In genomic region chr5:168528521-168529360, GRCh38 we compare ENCODE assay signal across 1 cellular context.
TF ChIP-seq lines count a peak whose summit lies in the region.

TSS of gene FBLL1 (plus strand) at chr5:168529305. CDS start at chr5:168529505, 200 bp downstream.

TF ChIP-seq in HEK293, 187 proteins besides CTCF, POLR2A, EP300 and RAD21 (continued from another document):
- TF ChIP-seq TSHZ1 (tag by site-specific recombination; IDR thresholded peaks at IDR 0.05; ENCODE audit: borderline replicate concordance) = no peak
TF ChIP-seq in HEK293: peak in this region for 23.
